Comparison of ENCODE assay signal across 27 cellular contexts in the genomic region with DNA sequence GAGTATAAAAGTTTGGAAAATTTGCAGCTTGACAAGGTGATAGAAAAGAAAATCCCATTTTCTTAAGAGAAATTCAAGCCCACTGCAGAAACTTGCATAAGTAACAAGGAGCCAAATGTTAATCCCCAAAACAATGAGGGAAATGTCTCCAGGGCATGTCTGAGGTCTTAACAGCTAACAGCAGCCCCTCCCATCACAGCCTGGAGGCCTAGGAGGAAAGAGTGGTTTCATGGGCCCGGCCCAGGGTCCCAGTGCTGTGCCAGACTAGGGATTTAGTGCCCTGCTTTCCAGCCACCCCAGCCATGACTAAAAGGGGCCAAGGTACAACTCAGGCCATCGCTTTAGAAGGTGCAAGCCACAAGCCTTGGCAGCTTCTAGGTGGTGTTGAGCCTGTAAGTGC.
A peak's percentile ranks its signal among the peaks of the same experiment; 100 is the strongest.
DNase-seq lines count a peak whose midpoint lies in the region; FAIRE-seq and TF ChIP-seq lines count a peak whose summit lies in the region.
"Had no signal": no experiment of that assay in that cellular context is flagged by ENCODE, and none has a peak within 500 bp of the region (broad histone marks: within the 10 kb centered on the region; RNA-seq: fewer than 3 reads in every experiment).

No MANE protein-coding gene starts in this region.

- H3K27ac Mint-ChIP-seq in neural progenitor cell: no peak overlapping the region
- H3K27ac Mint-ChIP-seq: CD4-positive, alpha-beta T cell had no signal

- H3K79me2 ChIP-seq in neural progenitor cell (ENCODE audit: low read depth): no peaks in the 10 kb centered on the region

- H3K36me3 ChIP-seq in HAP-1 (replicated peaks) (no peaks in the 10 kb centered on the region), MG63 (no peaks in the 10 kb centered on the region), neural progenitor cell (no peaks in the 10 kb centered on the region), thyroid gland (no peaks in the 10 kb centered on the region)
- H3K36me3 ChIP-seq: BLaER1 treated with 17β-estradiol and CSF1 and Interleukin-3, amounts not matched to agents 10 nM and 100 nM had no signal

- H3K4me2 ChIP-seq in neural progenitor cell: no peak overlapping the region
- H3K4me2 ChIP-seq: BLaER1 treated with 17β-estradiol and CSF1 and Interleukin-3, amounts not matched to agents 10 nM and 100 nM had no signal

- H3K4me3 ChIP-seq in HAP-1: no peak overlapping the region
- H3K4me3 ChIP-seq in MG63: no peak overlapping the region
- no peak overlapping the region for H3K4me3 ChIP-seq in neural progenitor cell
- H3K4me3 ChIP-seq in thyroid gland (replicated peaks in 1 of 3): no peak overlapping the region
- H3K4me3 ChIP-seq: A549; BLaER1 treated with 17β-estradiol and CSF1 and Interleukin-3, amounts not matched to agents 10 nM and 100 nM; GM23248; K562 had no signal

- no peaks in the 10 kb centered on the region for H3F3A ChIP-seq in neural progenitor cell (ENCODE audit: low read depth)

- 67 to 75% methylated on average over 2 of the region's 2 CpGs for WGBS in thyroid gland, 2 donors

- no peak overlapping the region for H3K4me3 Mint-ChIP-seq in neural progenitor cell
- H3K4me3 Mint-ChIP-seq: CD4-positive, alpha-beta T cell had no signal

- DNase-seq in HAP-1 (ENCODE audit: low spot score in 2 of 2) (peak; percentile 81 to 83), MG63 (peak; percentile 43), astrocyte of the hippocampus (ENCODE audit: low read depth, low spot score) (peak; percentile 31), neural progenitor cell (ENCODE audit: low spot score) (peak; percentile 45), H54 (ENCODE audit: insufficient read length, low spot score) (no peak), thyroid gland (no peak)
- DNase-seq in activated CD8-positive, alpha-beta memory T cell treated with anti-CD3 and anti-CD28 coated beads, Interleukin-2, amount 50 U/mL, for 4 hours: no peak
- DNase-seq: AML-193; CD4-positive, alpha-beta T cell; DMS53; GM23248; HCEC 1CT; NCI-H1048; NCI-H1417; NCI-H1694; NCI-H2029 treated with DMSO at 0.1 percent for 48 hours; NCI-H446 treated with DMSO at 0.1 percent for 48 hours; NCI-H526; OCI-M1; SHP77; T-helper 1 cell had no signal

- H3K27me3 ChIP-seq in HAP-1 (ENCODE audit: low read depth) (no peaks in the 10 kb centered on the region), MG63 (no peaks in the 10 kb centered on the region), neural progenitor cell (no peaks in the 10 kb centered on the region), thyroid gland (no peaks in the 10 kb centered on the region)
- H3K27me3 ChIP-seq: BLaER1 treated with 17β-estradiol and CSF1 and Interleukin-3, amounts not matched to agents 10 nM and 100 nM had no signal

- TF ChIP-seq CTCF in neural progenitor cell (IDR thresholded peaks at IDR 0.05) (no peak), thyroid gland (IDR thresholded peaks at IDR 0.05) (no peak)

- no peaks in the 10 kb centered on the region for H4K20me1 ChIP-seq in neural progenitor cell (ENCODE audit: low read depth)
- H4K20me1 ChIP-seq: BLaER1 treated with 17β-estradiol and CSF1 and Interleukin-3, amounts not matched to agents 10 nM and 100 nM had no signal

- H3K36me3 Mint-ChIP-seq in neural progenitor cell: no peaks in the 10 kb centered on the region

- no peaks in the 10 kb centered on the region for H3K27me3 Mint-ChIP-seq in neural progenitor cell (ENCODE audit: insufficient read depth, low read depth)
- H3K27me3 Mint-ChIP-seq: CD4-positive, alpha-beta T cell had no signal

- H3K9me3 Mint-ChIP-seq in neural progenitor cell: no peaks in the 10 kb centered on the region

- no peak overlapping the region for H2AFZ ChIP-seq in neural progenitor cell (replicated peaks)
- H2AFZ ChIP-seq: GM23248 had no signal

- H3K27ac ChIP-seq in neural progenitor cell: no peak overlapping the region
- no peak overlapping the region for H3K27ac ChIP-seq in thyroid gland
- H3K27ac ChIP-seq: BLaER1 treated with 17β-estradiol and CSF1 and Interleukin-3, amounts not matched to agents 10 nM and 100 nM; GM23248; HL-60 had no signal

- in situ Hi-C loops in HAP-1 (cut with MboI; ENCODE audit: low sequenced_read_pairs): no loop called here

- H3K4me1 Mint-ChIP-seq in neural progenitor cell: peaks cover 16% of the 10 kb centered on the region

- H3K9ac ChIP-seq in neural progenitor cell: no peak overlapping the region
- H3K9ac ChIP-seq: BLaER1 treated with 17β-estradiol and CSF1 and Interleukin-3, amounts not matched to agents 10 nM and 100 nM; GM23248 had no signal

- intact Hi-C loops in thyroid gland (cut with DNase I): no loop called here

- H3K4me1 ChIP-seq in HAP-1: peaks cover 34% of the 10 kb centered on the region
- peaks cover 6% of the 10 kb centered on the region for H3K4me1 ChIP-seq in neural progenitor cell
- no peaks in the 10 kb centered on the region for H3K4me1 ChIP-seq in thyroid gland
- H3K4me1 ChIP-seq: BLaER1 treated with 17β-estradiol and CSF1 and Interleukin-3, amounts not matched to agents 10 nM and 100 nM had no signal

- TF ChIP-seq POLR2A in H54 (IDR thresholded peaks at IDR 0.05; ENCODE audit: low read depth, low read length) (no peak), thyroid gland (IDR thresholded peaks at IDR 0.05) (no peak)

- FAIRE-seq in H54 (lab: Jason Lieb, UNC): no peak
- FAIRE-seq: A549, D721Med, G401.6, K562 had no signal

- H3K9me3 ChIP-seq in HAP-1 (peaks cover 3% of the 10 kb centered on the region; the same call in 1 of the 2 replicates), MG63 (no peaks in the 10 kb centered on the region; the same call in none of the 2 replicates), neural progenitor cell (ENCODE audit: low read depth) (no peaks in the 10 kb centered on the region), thyroid gland (no peaks in the 10 kb centered on the region)
- H3K9me3 ChIP-seq: A549 had no signal

Comparison
In these comparisons a context has a peak if more than half of its experiments do, and no peak if none do; other contexts are left out.
1. DNase-seq: peak in HAP-1 (2 of 2), MG63 (single experiment), astrocyte of the hippocampus (single experiment) and neural progenitor cell (single experiment); none in activated CD8-positive, alpha-beta memory T cell treated with anti-CD3 and anti-CD28 coated beads, Interleukin-2, amount 50 U/mL, for 4 hours (single experiment), H54 (single experiment) and thyroid gland (0 of 2).